Comparison of ENCODE assay signal across 12 cellular contexts in the genomic region with DNA sequence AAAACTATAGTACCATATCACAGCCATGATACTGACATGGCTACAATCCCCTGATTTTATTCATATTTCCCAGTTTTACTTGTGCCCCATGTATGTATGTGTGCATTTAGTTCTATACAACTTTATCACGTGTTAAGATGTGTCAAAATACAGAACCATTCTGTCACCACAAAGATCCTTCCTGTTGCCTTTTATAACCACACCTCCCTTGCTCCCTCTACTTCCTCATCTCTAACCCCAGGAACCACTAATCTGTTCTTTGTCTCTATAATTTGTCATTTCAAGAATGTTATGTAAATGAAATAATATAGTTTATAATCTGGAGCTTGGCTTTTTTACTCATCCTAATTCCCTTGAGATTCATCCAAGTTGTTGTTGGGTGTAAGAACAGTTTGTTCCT.
DNase-seq lines count a peak whose midpoint lies in the region; ATAC-seq lines count a peak whose summit lies in the region.
"Had no signal": no experiment of that assay in that cellular context is flagged by ENCODE, and none has a peak within 500 bp of the region (broad histone marks: within the 10 kb centered on the region; RNA-seq: fewer than 3 reads in every experiment).

No MANE protein-coding gene starts in this region.

- intact Hi-C loops in posterior cingulate gyrus (cut with DNase I), result no loop called here

- H3K4me3 Mint-ChIP-seq in T-helper 1 cell treated with Interleukin-12 subunit alpha and Interleukin-12 subunit beta and Interleukin-4 antibody, amounts not matched to agents 30 μg/mL and 1 μg/mL, for 36 hours, result peak overlapping the region; percentile 38

- peaks cover 15 to 18% of the 10 kb centered on the region in 2 donors for H3K9me3 Mint-ChIP-seq in activated naive CD4-positive, alpha-beta T cell treated with anti-CD3 and anti-CD28 coated beads, Interleukin-2, amount 50 U/mL, for 72 hours
- H3K9me3 Mint-ChIP-seq in T-helper 1 cell treated with Interleukin-12 subunit alpha and Interleukin-12 subunit beta and Interleukin-4 antibody, amounts not matched to agents 30 μg/mL and 1 μg/mL, for 36 hours, result peaks cover 21% of the 10 kb centered on the region

- H3K27ac Mint-ChIP-seq in activated naive CD4-positive, alpha-beta T cell treated with anti-CD3 and anti-CD28 coated beads, Interleukin-2, amount 50 U/mL, for 72 hours, result no peak overlapping the region
- H3K27ac Mint-ChIP-seq in T-helper 1 cell treated with Interleukin-12 subunit alpha and Interleukin-12 subunit beta and Interleukin-4 antibody, amounts not matched to agents 30 μg/mL and 1 μg/mL, for 36 hours, result peak overlapping the region; percentile 41

- H3K27me3 Mint-ChIP-seq in T-helper 1 cell treated with Interleukin-12 subunit alpha and Interleukin-12 subunit beta and Interleukin-4 antibody, amounts not matched to agents 30 μg/mL and 1 μg/mL, for 36 hours (ENCODE audit: low read depth), result peaks cover 13% of the 10 kb centered on the region

- H3K4me1 Mint-ChIP-seq in T-helper 1 cell treated with Interleukin-12 subunit alpha and Interleukin-12 subunit beta and Interleukin-4 antibody, amounts not matched to agents 30 μg/mL and 1 μg/mL, for 36 hours (ENCODE audit: low read depth), result peaks cover 65% of the 10 kb centered on the region

- peaks cover 0 to 6% of the 10 kb centered on the region in 2 donors for H3K36me3 Mint-ChIP-seq in activated naive CD4-positive, alpha-beta T cell treated with anti-CD3 and anti-CD28 coated beads, Interleukin-2, amount 50 U/mL, for 72 hours
- peaks cover 34% of the 10 kb centered on the region for H3K36me3 Mint-ChIP-seq in T-helper 1 cell treated with Interleukin-12 subunit alpha and Interleukin-12 subunit beta and Interleukin-4 antibody, amounts not matched to agents 30 μg/mL and 1 μg/mL, for 36 hours (ENCODE audit: low read depth)

- ATAC-seq in activated naive CD4-positive, alpha-beta T cell treated with anti-CD3 and anti-CD28 coated beads, Interleukin-2, amount 50 U/mL, for 72 hours, result peak; percentile 66 to 82
- ATAC-seq in HG03175 (IDR thresholded peaks at IDR 0.05; ENCODE audit: unreplicated experiment) (peak; percentile 80), HG02798 (IDR thresholded peaks at IDR 0.05; ENCODE audit: poor library complexity, unreplicated experiment) (no peak)
- peak; percentile 57 for ATAC-seq in stimulated activated naive CD8-positive, alpha-beta T cell treated with anti-CD3 and anti-CD28 coated beads, Interleukin-15, Interleukin-2, amounts not matched to agents 100 U/mL and 50 U/mL, for 24 hours
- ATAC-seq: psoas muscle had no signal

- DNase-seq in activated naive CD4-positive, alpha-beta T cell treated with anti-CD3 and anti-CD28 coated beads, Interleukin-2, amount 50 U/mL, for 72 hours (ENCODE audit: low spot score in 2 of 2), result no peak
- no peak for DNase-seq in activated naive CD4-positive, alpha-beta T cell treated with anti-CD3 and anti-CD28 coated beads, Interleukin-2, amount 50 U/mL, for 16 hours
- DNase-seq in stimulated activated naive CD8-positive, alpha-beta T cell treated with anti-CD3 and anti-CD28 coated beads, Interleukin-15, Interleukin-2, amounts not matched to agents 100 U/mL and 50 U/mL, for 24 hours, result no peak
- no peak for DNase-seq in posterior cingulate gyrus
- no peak for DNase-seq in NCI-H128 (lab: John Stamatoyannopoulos, UW; ENCODE audit: unreplicated experiment)
- DNase-seq: GM23248, NCI-H2171, psoas muscle, SJCRH30 had no signal
